In genomic region chr2:203996692-203997091, GRCh38 we compare ENCODE assay signal across 19 cellular contexts.
"Had no signal": no experiment of that assay in that cellular context is flagged by ENCODE, and none has a peak within 500 bp of the region (broad histone marks: within the 10 kb centered on the region; RNA-seq: fewer than 3 reads in every experiment).

No MANE protein-coding gene starts in this region.

- H3K27me3 ChIP-seq: heart right ventricle, sigmoid colon, suprapubic skin, thyroid gland, uterus had no signal

- H3K4me1 Mint-ChIP-seq: naive B cell had no signal

- H3K4me3 Mint-ChIP-seq: naive B cell, neural crest cell, type B pancreatic cell had no signal

- H3K4me3 ChIP-seq: heart right ventricle, sigmoid colon, skin epidermis, suprapubic skin, thyroid gland, uterus had no signal

- H3K27me3 Mint-ChIP-seq: type B pancreatic cell had no signal

- H3K27ac ChIP-seq: heart right ventricle, sigmoid colon, skin epidermis, suprapubic skin, thyroid gland, uterus had no signal

- FAIRE-seq: endometrium, islet of Langerhans had no signal

- H3K36me3 ChIP-seq: heart right ventricle, sigmoid colon, suprapubic skin, thyroid gland, uterus had no signal

- DNase-seq: effector memory CD4-positive, alpha-beta T cell; heart right ventricle; hypothalamus; kidney glomerular epithelial cell; mesendoderm; naive B cell; posterior cingulate gyrus; sigmoid colon; stimulated activated CD4-positive, alpha-beta T cell treated with anti-CD3 and anti-CD28 coated beads, Interleukin-12 subunit alpha, Interleukin-12 subunit beta, amount 100 ng/mL, for 4 hours; stimulated activated naive CD4-positive, alpha-beta T cell; thyroid gland; uterus had no signal

- H3K9me3 ChIP-seq: heart right ventricle, sigmoid colon, suprapubic skin, thyroid gland, uterus had no signal

- H3K4me1 ChIP-seq: suprapubic skin, thyroid gland, uterus had no signal

- ATAC-seq: esophagus mucosa, heart right ventricle had no signal

- H3K27ac Mint-ChIP-seq: naive B cell, type B pancreatic cell had no signal

- H3K36me3 Mint-ChIP-seq: naive B cell, type B pancreatic cell had no signal

- H3K9me3 Mint-ChIP-seq: type B pancreatic cell had no signal
